In the genomic region with DNA sequence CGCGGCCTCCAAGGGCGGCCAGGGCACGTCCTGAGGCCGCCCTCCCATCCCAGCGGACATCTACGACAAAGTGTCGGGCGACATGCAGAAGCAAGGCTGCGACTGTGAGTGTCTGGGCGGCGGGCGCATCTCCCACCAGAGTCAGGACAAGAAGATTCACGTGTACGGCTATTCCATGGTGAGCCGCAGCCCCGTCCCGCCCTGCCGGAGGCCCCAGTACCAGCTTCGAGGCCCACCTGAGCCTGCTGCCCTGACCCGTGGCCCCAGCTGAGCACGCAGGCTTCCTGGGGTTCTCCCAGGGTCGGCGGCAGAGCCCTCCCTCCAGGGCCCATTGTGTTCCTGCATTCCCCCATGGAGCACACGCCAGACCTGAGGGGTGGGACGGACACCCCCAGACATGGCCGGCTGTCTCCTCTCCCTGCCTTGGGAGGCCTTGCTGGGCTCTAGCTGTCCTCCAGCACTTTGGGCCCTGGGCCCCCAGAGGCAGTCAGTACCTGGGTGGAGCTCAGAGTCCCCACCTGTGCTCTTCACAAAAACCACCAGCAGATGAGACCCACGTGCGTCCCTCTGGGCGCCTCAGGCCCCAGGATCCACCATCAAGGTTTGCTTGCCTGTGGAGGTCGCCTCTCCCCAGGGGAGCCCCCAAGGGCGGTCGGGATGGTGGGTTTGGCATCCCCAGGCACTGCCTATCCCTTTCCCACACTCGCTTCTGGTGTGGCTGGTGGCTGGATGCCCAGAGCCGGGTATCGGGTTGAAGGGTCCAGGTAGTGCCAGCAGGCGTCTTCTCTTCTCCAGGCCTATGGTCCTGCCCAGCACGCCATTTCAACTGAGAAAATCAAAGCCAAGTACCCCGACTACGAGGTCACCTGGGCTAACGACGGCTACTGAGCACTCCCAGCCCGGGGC, we compare ENCODE assay signal across 2 cellular contexts.
TF ChIP-seq lines count a peak whose summit lies in the region.

No MANE protein-coding gene starts in this region.

TF ChIP-seq in H1, 55 proteins besides CTCF, POLR2A, EP300 and RAD21:
- TF ChIP-seq POLR2AphosphoS5 (IDR thresholded peaks at IDR 0.05; ENCODE audit: low read depth, low read length) (peak; percentile 46; the same call in 1 of the 2 replicates), CREB1 (IDR thresholded peaks at IDR 0.05) (no peak)

TF ChIP-seq in neural cell, 6 proteins besides CTCF, POLR2A, EP300 and RAD21:
- TF ChIP-seq EZH2 (IDR thresholded peaks at IDR 0.05; ENCODE audit: borderline replicate concordance, insufficient read depth, low read length, poor library complexity, severe bottlenecking) = no peak
- TF ChIP-seq, protein P1, sequence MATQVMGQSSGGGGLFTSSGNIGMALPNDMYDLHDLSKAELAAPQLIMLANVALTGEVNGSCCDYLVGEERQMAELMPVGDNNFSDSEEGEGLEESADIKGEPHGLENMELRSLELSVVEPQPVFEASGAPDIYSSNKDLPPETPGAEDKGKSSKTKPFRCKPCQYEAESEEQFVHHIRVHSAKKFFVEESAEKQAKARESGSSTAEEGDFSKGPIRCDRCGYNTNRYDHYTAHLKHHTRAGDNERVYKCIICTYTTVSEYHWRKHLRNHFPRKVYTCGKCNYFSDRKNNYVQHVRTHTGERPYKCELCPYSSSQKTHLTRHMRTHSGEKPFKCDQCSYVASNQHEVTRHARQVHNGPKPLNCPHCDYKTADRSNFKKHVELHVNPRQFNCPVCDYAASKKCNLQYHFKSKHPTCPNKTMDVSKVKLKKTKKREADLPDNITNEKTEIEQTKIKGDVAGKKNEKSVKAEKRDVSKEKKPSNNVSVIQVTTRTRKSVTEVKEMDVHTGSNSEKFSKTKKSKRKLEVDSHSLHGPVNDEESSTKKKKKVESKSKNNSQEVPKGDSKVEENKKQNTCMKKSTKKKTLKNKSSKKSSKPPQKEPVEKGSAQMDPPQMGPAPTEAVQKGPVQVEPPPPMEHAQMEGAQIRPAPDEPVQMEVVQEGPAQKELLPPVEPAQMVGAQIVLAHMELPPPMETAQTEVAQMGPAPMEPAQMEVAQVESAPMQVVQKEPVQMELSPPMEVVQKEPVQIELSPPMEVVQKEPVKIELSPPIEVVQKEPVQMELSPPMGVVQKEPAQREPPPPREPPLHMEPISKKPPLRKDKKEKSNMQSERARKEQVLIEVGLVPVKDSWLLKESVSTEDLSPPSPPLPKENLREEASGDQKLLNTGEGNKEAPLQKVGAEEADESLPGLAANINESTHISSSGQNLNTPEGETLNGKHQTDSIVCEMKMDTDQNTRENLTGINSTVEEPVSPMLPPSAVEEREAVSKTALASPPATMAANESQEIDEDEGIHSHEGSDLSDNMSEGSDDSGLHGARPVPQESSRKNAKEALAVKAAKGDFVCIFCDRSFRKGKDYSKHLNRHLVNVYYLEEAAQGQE (IDR thresholded peaks at IDR 0.05; ENCODE audit: borderline replicate concordance) = no peak
- TF ChIP-seq TAF1 (IDR thresholded peaks at IDR 0.05; ENCODE audit: low read depth) = no peak
- no peak for TF ChIP-seq SMC3 (conservative IDR thresholded peaks at IDR 0.05; ENCODE audit: poor library complexity)
- no peak for TF ChIP-seq MXI1 (conservative IDR thresholded peaks at IDR 0.05; ENCODE audit: poor library complexity, severe bottlenecking)
- no peak for TF ChIP-seq POLR2AphosphoS5 (IDR thresholded peaks at IDR 0.05)
TF ChIP-seq in neural cell: peak in this region for 0.
